1 cellular context compared by ENCODE assay signal in genomic region chr12:32706337-32707024, GRCh38.
TF ChIP-seq lines count a peak whose summit lies in the region.

No MANE protein-coding gene starts in this region.

TF ChIP-seq in GM12878, 131 proteins besides CTCF, POLR2A, EP300 and RAD21:
- TF ChIP-seq JUNB (IDR thresholded peaks at IDR 0.05) (0 out of 2 replicates have a peak, but pooled peaks have one; percentile 16), EGR1 (IDR thresholded peaks at IDR 0.05; ENCODE audit: borderline replicate concordance in 1 of 2, low read depth in 2 of 2, low read length in 2 of 2) (no peak), POU2F2 (IDR thresholded peaks at IDR 0.05; ENCODE audit: borderline replicate concordance, low read depth, low read length) (no peak), NFYA (IDR thresholded peaks at IDR 0.05; ENCODE audit: borderline replicate concordance, low read depth, low read length) (no peak), CBFB (IDR thresholded peaks at IDR 0.05; ENCODE audit: low read depth) (no peak), RAD51 (IDR thresholded peaks at IDR 0.05) (no peak), IKZF2 (IDR thresholded peaks at IDR 0.05) (no peak), ZNF24 (IDR thresholded peaks at IDR 0.05) (no peak), ZNF274 (IDR thresholded peaks at IDR 0.05; ENCODE audit: insufficient read depth, insufficient read length) (no peak), NR2F1 (conservative IDR thresholded peaks at IDR 0.05) (no peak), RUNX3 (IDR thresholded peaks at IDR 0.05; ENCODE audit: low read length) (peak; percentile 37), PML (IDR thresholded peaks at IDR 0.05; ENCODE audit: low read length) (no peak), CREB1 (IDR thresholded peaks at IDR 0.05; ENCODE audit: low read depth) (no peak)
